ENCODE assay signal across 29 cellular contexts in the genomic region with DNA sequence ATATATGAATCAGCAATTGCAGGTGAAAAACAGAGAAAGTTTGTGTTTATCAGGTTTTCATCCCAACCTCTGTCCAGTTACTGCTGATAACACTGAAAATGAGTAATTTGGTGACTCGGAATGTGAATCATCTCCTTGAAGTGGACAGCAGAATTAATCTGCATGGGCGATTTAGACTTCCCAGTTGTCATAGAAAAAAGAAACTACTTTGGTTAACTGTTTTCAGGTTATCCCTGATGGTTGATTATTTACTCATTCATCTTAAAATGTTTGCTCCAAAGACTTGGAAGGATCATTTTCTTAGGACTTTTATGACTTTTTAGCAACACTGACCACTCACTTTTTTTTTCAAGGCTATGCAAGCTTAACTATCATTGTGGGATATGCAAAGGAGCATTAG.
DNase-seq lines count a peak whose midpoint lies in the region; ATAC-seq and TF ChIP-seq lines count a peak whose summit lies in the region.
"Had no signal": no experiment of that assay in that cellular context is flagged by ENCODE, and none has a peak within 500 bp of the region (broad histone marks: within the 10 kb centered on the region; RNA-seq: fewer than 3 reads in every experiment).

No MANE protein-coding gene starts in this region.

- ATAC-seq in HG03354 (IDR thresholded peaks at IDR 0.05; ENCODE audit: poor library complexity, severe bottlenecking, unreplicated experiment) (no peak), sciatic nerve (no peak), HG02798 (IDR thresholded peaks at IDR 0.05; ENCODE audit: poor library complexity, unreplicated experiment) (no peak)
- ATAC-seq: activated CD8-positive, alpha-beta T cell treated with anti-CD3 and anti-CD28 coated beads for 36 hours; gastrocnemius medialis; left ventricle myocardium superior; naive thymus-derived CD4-positive, alpha-beta T cell; stimulated activated naive CD8-positive, alpha-beta T cell treated with anti-CD3 and anti-CD28 coated beads, Interleukin-15, amount 100 ng/mL, for 72 hours had no signal

- TF ChIP-seq CTCF in fibroblast of mammary gland (conservative IDR thresholded peaks at IDR 0.05; ENCODE audit: control insufficient read depth, insufficient read depth, low read depth, low read length), result no peak

- intact Hi-C loops in sciatic nerve (cut with DNase I), result no loop called here

- DNase-seq in GM03348 (ENCODE audit: low spot score) (peak; percentile 25), amniotic epithelial cell (ENCODE audit: low read depth) (peak; percentile 69), fibroblast of mammary gland (ENCODE audit: low read depth) (peak; percentile 42), renal cortical epithelial cell (ENCODE audit: low read depth) (peak; percentile 87), sciatic nerve (ENCODE audit: low spot score) (no peak), occipital lobe (lab: John Stamatoyannopoulos, UW) (no peak)
- DNase-seq: activated CD4-positive, alpha-beta T cell treated with anti-CD3 and anti-CD28 coated beads for 1 hour; activated CD8-positive, alpha-beta T cell treated with anti-CD3 and anti-CD28 coated beads for 36 hours; CD4-positive, CD25-positive, alpha-beta regulatory T cell; gastrocnemius medialis; GDM1; KBM-7; left ventricle myocardium superior; midbrain; MM.1S; naive thymus-derived CD4-positive, alpha-beta T cell; NCI-H2029 treated with DMSO at 0.1 percent for 48 hours; NCI-H226; nucleus accumbens; RPMI8226; small intestine; stimulated activated CD8-positive, alpha-beta memory T cell treated with anti-CD3 and anti-CD28 coated beads, Interleukin-4, amount 100 ng/mL, for 48 hours; stimulated activated naive CD8-positive, alpha-beta T cell treated with anti-CD3 and anti-CD28 coated beads, Interleukin-15, amount 100 ng/mL, for 72 hours; T-helper 2 cell; thyroid gland had no signal

- no peak overlapping the region for H3K4me3 ChIP-seq in fibroblast of mammary gland (ENCODE audit: control insufficient read depth, low read depth, low read length)
- H3K4me3 ChIP-seq: gastrocnemius medialis, HAP-1, thyroid gland, vagina had no signal

Comparison
In these comparisons a context has a peak if more than half of its experiments do, and no peak if none do; other contexts are left out.
1. DNase-seq: peak in GM03348 (single experiment), amniotic epithelial cell (single experiment), fibroblast of mammary gland (single experiment) and renal cortical epithelial cell (single experiment); none in sciatic nerve (single experiment) and occipital lobe (single experiment).